Comparison of ENCODE assay signal across 10 cellular contexts in genomic region chr5:116038817-116039216, GRCh38. TPM values are rescaled to one million over a fixed set of nuclear protein-coding genes. Genes with fewer than 3 reads are reported as not detected.
A peak's percentile ranks its signal among the peaks of the same experiment; 100 is the strongest.
DNase-seq lines count a peak whose midpoint lies in the region; ATAC-seq and TF ChIP-seq lines count a peak whose summit lies in the region.
"Had no signal": no experiment of that assay in that cellular context is flagged by ENCODE, and none has a peak within 500 bp of the region (broad histone marks: within the 10 kb centered on the region; RNA-seq: fewer than 3 reads in every experiment).

No MANE protein-coding gene starts in this region.

- CTCF ChIA-PET in HEK293 (lab: Yijun Ruan, JAX) = no interaction called here

- no peak overlapping the region for H2AFZ ChIP-seq in neuronal stem cell (ENCODE audit: low read length)

- no peak overlapping the region for H4K91ac ChIP-seq in neuronal stem cell (ENCODE audit: low read depth, low read length, poor library complexity)

- no peak overlapping the region for H4K8ac ChIP-seq in neuronal stem cell (ENCODE audit: low read depth, low read length)

- H3K4me3 Mint-ChIP-seq in naive B cell = peak overlapping the region in 6 of 8 donors; percentile 23 to 82 (median 56)

- H2BK120ac ChIP-seq in neuronal stem cell (ENCODE audit: low read depth, low read length) = no peak overlapping the region

- H3K36me3 Mint-ChIP-seq in naive B cell = no peaks in the 10 kb centered on the region

- no peak overlapping the region for H2BK12ac ChIP-seq in neuronal stem cell (ENCODE audit: low read length)

- no peak overlapping the region for H3K4me2 ChIP-seq in neuronal stem cell (ENCODE audit: insufficient read depth, low read length, poor library complexity, severe bottlenecking)

- H3K4me3 ChIP-seq in HEK293 (ENCODE audit: low read depth, low read length) (no peak overlapping the region), neuronal stem cell (ENCODE audit: low read length in 2 of 2) (no peak overlapping the region)
- H3K4me3 ChIP-seq: gastrocnemius medialis, psoas muscle had no signal

- H3K9me3 ChIP-seq in HEK293 (ENCODE audit: control insufficient read depth, insufficient read depth, low read depth, low read length) (no peaks in the 10 kb centered on the region), neuronal stem cell (replicated peaks in 1 of 2; ENCODE audit: control insufficient read depth in 2 of 2, insufficient read depth in 1 of 2, low read depth in 1 of 2, low read length in 2 of 2) (no peaks in the 10 kb centered on the region)
- H3K9me3 ChIP-seq: gastrocnemius medialis, psoas muscle had no signal

- no peaks in the 10 kb centered on the region for H3K27me3 Mint-ChIP-seq in naive B cell

- H3K36me3 ChIP-seq in HEK293 (ENCODE audit: control insufficient read depth in 2 of 2, insufficient read depth in 1 of 2, low read length in 2 of 2) = no peaks in the 10 kb centered on the region
- H3K36me3 ChIP-seq in neuronal stem cell (replicated peaks in 1 of 2; ENCODE audit: control insufficient read depth in 2 of 2, insufficient read depth in 2 of 2, low read length in 2 of 2) = no peaks in the 10 kb centered on the region
- H3K36me3 ChIP-seq: gastrocnemius medialis had no signal

- H3K23ac ChIP-seq in neuronal stem cell (ENCODE audit: low read depth, low read length, poor library complexity) = no peak overlapping the region

- H3K27ac ChIP-seq in HEK293 (ENCODE audit: extremely low read depth, low read depth, low read length) (no peak overlapping the region), neuronal stem cell (replicated peaks; ENCODE audit: low read length) (no peak overlapping the region)
- H3K27ac ChIP-seq: gastrocnemius medialis, psoas muscle had no signal

- H2BK5ac ChIP-seq in neuronal stem cell (ENCODE audit: low read length) = no peak overlapping the region

- H3K9me3 Mint-ChIP-seq in naive B cell = no peaks in the 10 kb centered on the region

- H2AK5ac ChIP-seq in neuronal stem cell (ENCODE audit: low read depth, low read length) = no peak overlapping the region

- H3K14ac ChIP-seq in neuronal stem cell (ENCODE audit: low read length) = no peak overlapping the region

- no peaks in the 10 kb centered on the region for H3K79me1 ChIP-seq in neuronal stem cell (ENCODE audit: low read depth, low read length)

- H2BK15ac ChIP-seq in neuronal stem cell (ENCODE audit: low read length) = no peak overlapping the region

- H3K4me1 Mint-ChIP-seq in naive B cell = peaks cover 28 to 37% (median 35%) of the 10 kb centered on the region in 3 donors

- H3K27ac Mint-ChIP-seq in naive B cell = peak overlapping the region in 5 of 6 donors; percentile 82 to 95 (median 90)

- WGBS in neuronal stem cell (ENCODE audit: extremely low coverage in 2 of 2, insufficient read length in 2 of 2, insufficient replicate concordance in 1 of 2), 2 donors = no CpG with 5 or more reads among the region's 3 CpGs

- H3K4me1 ChIP-seq in HEK293 (ENCODE audit: control insufficient read depth, insufficient read depth, low read length) (no peaks in the 10 kb centered on the region), neuronal stem cell (ENCODE audit: control insufficient read depth in 2 of 2, insufficient read depth in 1 of 2, low read depth in 1 of 2, low read length in 2 of 2) (peaks cover 0 to 1% of the 10 kb centered on the region in 2 donors)
- H3K4me1 ChIP-seq: gastrocnemius medialis, psoas muscle had no signal

- peak; percentile 63 for ATAC-seq in GM18870 (IDR thresholded peaks at IDR 0.05; ENCODE audit: unreplicated experiment)
- ATAC-seq in naive B cell (ENCODE audit: low read depth in 2 of 2) = peak; percentile 100
- ATAC-seq: gastrocnemius medialis, psoas muscle had no signal

- H3K27me3 ChIP-seq in neuronal stem cell (ENCODE audit: control insufficient read depth in 3 of 3, insufficient read depth in 3 of 3, low read depth in 1 of 3, low read length in 3 of 3) = no peaks in the 10 kb centered on the region
- H3K27me3 ChIP-seq: gastrocnemius medialis had no signal

- H3K4ac ChIP-seq in neuronal stem cell (ENCODE audit: low read length) = no peak overlapping the region

- POLR2A ChIA-PET in HEK293 (lab: Yijun Ruan, JAX) = no interaction called here

- DNase-seq in KG1 (lab: John Stamatoyannopoulos, UW) (peak; percentile 3), naive B cell (peak; percentile 66), kidney glomerular epithelial cell (lab: John Stamatoyannopoulos, UW) (no peak), neuronal stem cell (ENCODE audit: low spot score) (no peak), OCI-M1 (lab: John Stamatoyannopoulos, UW) (no peak), NCI-H774 (lab: John Stamatoyannopoulos, UW) (no peak)
- DNase-seq: gastrocnemius medialis, psoas muscle had no signal

- no peak overlapping the region for H3K9ac ChIP-seq in neuronal stem cell (ENCODE audit: low read depth, low read length, poor library complexity)

- no peak for TF ChIP-seq CTCF in HEK293 (tag by site-specific recombination; IDR thresholded peaks at IDR 0.05)

- no peak overlapping the region for H3K18ac ChIP-seq in neuronal stem cell (ENCODE audit: low read length)

TF ChIP-seq in HEK293, 187 proteins besides CTCF, POLR2A, EP300 and RAD21 (continues in another document):
- TF ChIP-seq EGR2 (tag by site-specific recombination; IDR thresholded peaks at IDR 0.05; ENCODE audit: low read depth) (0 out of 2 replicates have a peak, but pooled peaks have one; percentile 7), KLF10 (tag by site-specific recombination; IDR thresholded peaks at IDR 0.05) (no peak), ZNF221 (tag by site-specific recombination; IDR thresholded peaks at IDR 0.05; ENCODE audit: borderline replicate concordance) (no peak)
- TF ChIP-seq, protein P1, sequence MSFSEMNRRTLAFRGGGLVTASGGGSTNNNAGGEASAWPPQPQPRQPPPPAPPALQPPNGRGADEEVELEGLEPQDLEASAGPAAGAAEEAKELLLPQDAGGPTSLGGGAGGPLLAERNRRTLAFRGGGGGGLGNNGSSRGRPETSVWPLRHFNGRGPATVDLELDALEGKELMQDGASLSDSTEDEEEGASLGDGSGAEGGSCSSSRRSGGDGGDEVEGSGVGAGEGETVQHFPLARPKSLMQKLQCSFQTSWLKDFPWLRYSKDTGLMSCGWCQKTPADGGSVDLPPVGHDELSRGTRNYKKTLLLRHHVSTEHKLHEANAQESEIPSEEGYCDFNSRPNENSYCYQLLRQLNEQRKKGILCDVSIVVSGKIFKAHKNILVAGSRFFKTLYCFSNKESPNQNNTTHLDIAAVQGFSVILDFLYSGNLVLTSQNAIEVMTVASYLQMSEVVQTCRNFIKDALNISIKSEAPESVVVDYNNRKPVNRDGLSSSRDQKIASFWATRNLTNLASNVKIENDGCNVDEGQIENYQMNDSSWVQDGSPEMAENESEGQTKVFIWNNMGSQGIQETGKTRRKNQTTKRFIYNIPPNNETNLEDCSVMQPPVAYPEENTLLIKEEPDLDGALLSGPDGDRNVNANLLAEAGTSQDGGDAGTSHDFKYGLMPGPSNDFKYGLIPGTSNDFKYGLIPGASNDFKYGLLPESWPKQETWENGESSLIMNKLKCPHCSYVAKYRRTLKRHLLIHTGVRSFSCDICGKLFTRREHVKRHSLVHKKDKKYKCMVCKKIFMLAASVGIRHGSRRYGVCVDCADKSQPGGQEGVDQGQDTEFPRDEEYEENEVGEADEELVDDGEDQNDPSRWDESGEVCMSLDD (tag by site-specific recombination; IDR thresholded peaks at IDR 0.05) = no peak
- TF ChIP-seq, protein P2, sequence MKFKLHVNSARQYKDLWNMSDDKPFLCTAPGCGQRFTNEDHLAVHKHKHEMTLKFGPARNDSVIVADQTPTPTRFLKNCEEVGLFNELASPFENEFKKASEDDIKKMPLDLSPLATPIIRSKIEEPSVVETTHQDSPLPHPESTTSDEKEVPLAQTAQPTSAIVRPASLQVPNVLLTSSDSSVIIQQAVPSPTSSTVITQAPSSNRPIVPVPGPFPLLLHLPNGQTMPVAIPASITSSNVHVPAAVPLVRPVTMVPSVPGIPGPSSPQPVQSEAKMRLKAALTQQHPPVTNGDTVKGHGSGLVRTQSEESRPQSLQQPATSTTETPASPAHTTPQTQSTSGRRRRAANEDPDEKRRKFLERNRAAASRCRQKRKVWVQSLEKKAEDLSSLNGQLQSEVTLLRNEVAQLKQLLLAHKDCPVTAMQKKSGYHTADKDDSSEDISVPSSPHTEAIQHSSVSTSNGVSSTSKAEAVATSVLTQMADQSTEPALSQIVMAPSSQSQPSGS (tag by site-specific recombination; IDR thresholded peaks at IDR 0.05; ENCODE audit: low read depth) = no peak
- TF ChIP-seq, protein P3, sequence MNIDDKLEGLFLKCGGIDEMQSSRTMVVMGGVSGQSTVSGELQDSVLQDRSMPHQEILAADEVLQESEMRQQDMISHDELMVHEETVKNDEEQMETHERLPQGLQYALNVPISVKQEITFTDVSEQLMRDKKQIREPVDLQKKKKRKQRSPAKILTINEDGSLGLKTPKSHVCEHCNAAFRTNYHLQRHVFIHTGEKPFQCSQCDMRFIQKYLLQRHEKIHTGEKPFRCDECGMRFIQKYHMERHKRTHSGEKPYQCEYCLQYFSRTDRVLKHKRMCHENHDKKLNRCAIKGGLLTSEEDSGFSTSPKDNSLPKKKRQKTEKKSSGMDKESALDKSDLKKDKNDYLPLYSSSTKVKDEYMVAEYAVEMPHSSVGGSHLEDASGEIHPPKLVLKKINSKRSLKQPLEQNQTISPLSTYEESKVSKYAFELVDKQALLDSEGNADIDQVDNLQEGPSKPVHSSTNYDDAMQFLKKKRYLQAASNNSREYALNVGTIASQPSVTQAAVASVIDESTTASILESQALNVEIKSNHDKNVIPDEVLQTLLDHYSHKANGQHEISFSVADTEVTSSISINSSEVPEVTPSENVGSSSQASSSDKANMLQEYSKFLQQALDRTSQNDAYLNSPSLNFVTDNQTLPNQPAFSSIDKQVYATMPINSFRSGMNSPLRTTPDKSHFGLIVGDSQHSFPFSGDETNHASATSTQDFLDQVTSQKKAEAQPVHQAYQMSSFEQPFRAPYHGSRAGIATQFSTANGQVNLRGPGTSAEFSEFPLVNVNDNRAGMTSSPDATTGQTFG (tag by site-specific recombination; IDR thresholded peaks at IDR 0.05; ENCODE audit: borderline replicate concordance) = no peak

RNA-seq across cellular contexts. Expression of gene ARL14EPL, which starts 6.5 kb away (rescaled TPM):
- not detected for polyA plus RNA-seq in naive B cell (ENCODE audit: low read depth in 6 of 6)
- polyA plus RNA-seq in neuronal stem cell (2013, experiment 1 of 2) = not detected
- not detected for polyA plus RNA-seq in neuronal stem cell (2013, experiment 2 of 2)

RNA-seq across cellular contexts. Expression of gene COMMD10, which starts 46.0 kb away (rescaled TPM):
- 10 to 100 TPM; 26.8 to 74.1 (median 43.2) TPM for polyA plus RNA-seq in naive B cell (ENCODE audit: low read depth in 6 of 6)
- polyA plus RNA-seq in neuronal stem cell (2013, experiment 1 of 2) = 35.9 TPM
- 35.3 TPM for polyA plus RNA-seq in neuronal stem cell (2013, experiment 2 of 2)

Comparison
In these comparisons a context has a peak if more than half of its experiments do, and no peak if none do; other contexts are left out.
1. DNase-seq: peak in KG1 (single experiment) and naive B cell (single experiment); none in kidney glomerular epithelial cell (single experiment), neuronal stem cell (single experiment), OCI-M1 (single experiment) and NCI-H774 (single experiment).